8 cellular contexts compared by ENCODE assay signal in the genomic region with DNA sequence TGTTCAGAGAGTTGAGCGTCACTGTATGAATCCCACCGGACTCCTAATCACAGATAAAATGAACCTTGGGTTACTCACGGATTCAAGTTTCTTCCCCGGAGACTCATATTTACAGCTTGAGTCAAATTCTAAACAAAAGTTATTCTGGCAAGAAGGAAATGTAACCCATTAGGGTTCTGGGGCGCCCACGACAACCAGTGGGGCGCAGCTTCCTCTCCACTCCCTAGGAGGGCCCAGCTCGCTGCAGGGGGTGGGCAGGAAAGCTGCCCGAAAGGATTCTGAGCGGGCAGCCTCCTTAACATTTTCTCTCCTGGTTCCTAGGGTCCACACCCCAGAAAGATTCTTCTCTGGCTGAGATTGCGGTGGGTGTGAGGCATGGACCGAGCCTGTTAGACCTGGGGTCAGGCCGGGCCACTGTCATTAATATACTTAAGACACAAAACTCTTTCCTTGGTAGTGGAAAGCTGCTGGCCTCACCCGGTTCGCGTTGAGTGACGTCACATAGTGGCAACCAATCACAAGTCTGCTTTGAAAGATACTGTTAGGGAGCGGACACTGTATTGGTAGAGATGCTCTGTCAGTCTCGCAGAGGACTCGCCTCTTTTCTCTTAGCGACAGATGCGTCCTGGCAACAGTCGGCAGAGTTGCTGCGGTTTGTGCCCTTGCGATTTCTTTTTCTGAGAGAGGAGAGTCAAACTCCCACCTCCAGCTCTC. TPM values are rescaled to one million over a fixed set of nuclear protein-coding genes. Genes with fewer than 3 reads are reported as not detected.
DNase-seq lines count a peak whose midpoint lies in the region; ATAC-seq, FAIRE-seq and TF ChIP-seq lines count a peak whose summit lies in the region.

No MANE protein-coding gene starts in this region.

- no peaks in the 10 kb centered on the region for H3K9me3 Mint-ChIP-seq in T-helper 2 cell treated with Interferon-gamma antibody and Interleukin-4, amounts not matched to agents 5 μg/mL and 100 μg/mL, for 36 hours

- H3K4me3 ChIP-seq in GM08714 (ENCODE audit: low read length) (peak overlapping the region; percentile 45; the same call in 1 of the 2 replicates), K562 (peak overlapping the region; percentile 2; the same call in 1 of the 2 replicates), sigmoid colon (peak overlapping the region; percentile 23 to 60 (median 54))

- peaks cover 28% of the 10 kb centered on the region for H3K27me3 Mint-ChIP-seq in T-helper 2 cell treated with Interferon-gamma antibody and Interleukin-4, amounts not matched to agents 5 μg/mL and 100 μg/mL, for 36 hours (ENCODE audit: low read depth)

- H4K20me1 ChIP-seq in K562 (replicated peaks; ENCODE audit: control insufficient read depth, insufficient read depth, low read length), result no peaks in the 10 kb centered on the region

- intact Hi-C loops in K562 (cut with micrococcal nuclease) (no loop called here), sigmoid colon (cut with DNase I) (loop anchor here (5.0 kb wide), 1 partner anchor 180 kb away; no protein-coding TSS in a partner anchor)

- TF ChIP-seq CTCF in K562 (IDR thresholded peaks at IDR 0.05 in 2 of 3, conservative IDR thresholded peaks at IDR 0.05 in 1 of 3; ENCODE audit: insufficient read depth in 2 of 3, low read depth in 1 of 3, low read length in 3 of 3) (no peak), sigmoid colon (IDR thresholded peaks at IDR 0.05) (no peak)

- H2AFZ ChIP-seq in K562 (ENCODE audit: low read depth, low read length), result peak overlapping the region; percentile 34

- in situ Hi-C loops in K562 (cut with MboI) (no loop called here), KBM-7 (cut with MboI; ENCODE audit: low pct_unique_long_range_greater_than_20kb, low sequenced_read_pairs) (no loop called here)

- peak; percentile 85 for DNase-seq in NCI-H1105 treated with DMSO at 0.1 percent for 48 hours (lab: John Stamatoyannopoulos, UW)
- peak; percentile 86 for DNase-seq in T-helper 2 cell treated with Interferon-gamma antibody and Interleukin-4, amounts not matched to agents 5 μg/mL and 100 μg/mL, for 36 hours (ENCODE audit: low spot score)
- DNase-seq in K562 (ENCODE audit: extremely low read depth in 1 of 4, low spot score in 3 of 4), result peak; percentile 77 to 84 (median 78)
- DNase-seq in iPS DF 19.7 (ENCODE audit: low read depth, low spot score), result peak; percentile 97
- peak; percentile 97 for DNase-seq in sigmoid colon
- no peak for DNase-seq in KBM-7

- H3K9ac ChIP-seq in K562 (ENCODE audit: insufficient read depth in 1 of 2, low read depth in 2 of 2, low read length in 2 of 2), result no peak overlapping the region

- TF ChIP-seq EP300 in K562 (IDR thresholded peaks at IDR 0.05; ENCODE audit: low read length) (no peak), sigmoid colon (IDR thresholded peaks at IDR 0.05) (no peak)

- H3K27me3 ChIP-seq in K562 (ENCODE audit: control insufficient read depth in 2 of 2, insufficient read depth in 2 of 2, low read length in 2 of 2) (peaks cover 0 to 2% of the 10 kb centered on the region in 2 experiments; a peak in 1 of 5 replicates), sigmoid colon (no peaks in the 10 kb centered on the region)

- peak overlapping the region; percentile 91 for H3K4me3 Mint-ChIP-seq in T-helper 2 cell treated with Interferon-gamma antibody and Interleukin-4, amounts not matched to agents 5 μg/mL and 100 μg/mL, for 36 hours

- CTCF ChIA-PET in K562 (lab: Yijun Ruan, JAX; ENCODE audit: low intra/inter-chr PET ratio), result no interaction called here

- H3K4me2 ChIP-seq in K562 (ENCODE audit: insufficient read depth, low read length), result peak overlapping the region; percentile 39

- ATAC-seq in HG02588 (IDR thresholded peaks at IDR 0.05; ENCODE audit: unreplicated experiment) (peak; percentile 100), K562 (peak; percentile 99)

- H3K36me3 Mint-ChIP-seq in T-helper 2 cell treated with Interferon-gamma antibody and Interleukin-4, amounts not matched to agents 5 μg/mL and 100 μg/mL, for 36 hours (ENCODE audit: low read depth), result no peaks in the 10 kb centered on the region

- no peak overlapping the region for H3K27ac ChIP-seq in K562 (ENCODE audit: extremely low read depth, low read depth, low read length)
- peak overlapping the region; percentile 33 to 79 (median 74) for H3K27ac ChIP-seq in sigmoid colon

- H3K27ac Mint-ChIP-seq in T-helper 2 cell treated with Interferon-gamma antibody and Interleukin-4, amounts not matched to agents 5 μg/mL and 100 μg/mL, for 36 hours, result peak overlapping the region; percentile 90

- WGBS in K562 (ENCODE audit: insufficient coverage, low coverage, missing lambda C conversion rate), result 9% methylated on average over 25 of the region's 25 CpGs
- WGBS in sigmoid colon, 2 donors, result 4 to 9% methylated on average over 25 of the region's 25 CpGs

- no peaks in the 10 kb centered on the region for H3K9me1 ChIP-seq in K562 (ENCODE audit: control insufficient read depth, insufficient read depth, low read length)

- TF ChIP-seq POLR2A in K562 (conservative IDR thresholded peaks at IDR 0.05) (no peak), sigmoid colon (IDR thresholded peaks at IDR 0.05) (no peak)

- H3K9me3 ChIP-seq in K562 (replicated peaks; ENCODE audit: control insufficient read depth, insufficient read depth, low read depth, low read length) (no peaks in the 10 kb centered on the region), sigmoid colon (no peaks in the 10 kb centered on the region)

- TF ChIP-seq RAD21 in K562 (CRISPR knock-in tag; conservative IDR thresholded peaks at IDR 0.05 in 1 of 2, IDR thresholded peaks at IDR 0.05 in 1 of 2), result no peak

- BruUV-seq in K562 (replicated peaks; lab: Mats Ljungman, UMichigan), result no TSS peak

- no peaks in the 10 kb centered on the region for H3K79me2 ChIP-seq in K562 (ENCODE audit: control insufficient read depth, insufficient read depth, low read length)

- H3K4me1 Mint-ChIP-seq in T-helper 2 cell treated with Interferon-gamma antibody and Interleukin-4, amounts not matched to agents 5 μg/mL and 100 μg/mL, for 36 hours (ENCODE audit: low read depth), result peaks cover 22% of the 10 kb centered on the region

- H3K4me1 ChIP-seq in K562 (replicated peaks in 1 of 2; ENCODE audit: control insufficient read depth in 2 of 2, insufficient read depth in 2 of 2, low read length in 2 of 2), result no peaks in the 10 kb centered on the region; a peak in 1 of 5 replicates
- H3K4me1 ChIP-seq in sigmoid colon, result peaks cover 0 to 10% (median 4%) of the 10 kb centered on the region in 4 donors

- peak; percentile 77 for FAIRE-seq in K562 (lab: Jason Lieb, UNC)

- no peaks in the 10 kb centered on the region for H3K36me3 ChIP-seq in K562 (ENCODE audit: control insufficient read depth, insufficient read depth, low read length)
- no peaks in the 10 kb centered on the region for H3K36me3 ChIP-seq in sigmoid colon

- POLR2A ChIA-PET in K562 (lab: Yijun Ruan, JAX), result interaction anchor here (0.5 kb wide), 1 partner anchor 170 kb away, joined by 3 read pairs; no protein-coding TSS in a partner anchor

TF ChIP-seq in K562, 482 proteins besides CTCF, POLR2A, EP300 and RAD21 (continues in another document):
- no peak for TF ChIP-seq BDP1 (IDR thresholded peaks at IDR 0.05; ENCODE audit: insufficient read depth, insufficient read length)
- TF ChIP-seq CHCHD3 (CRISPR knock-in tag; IDR thresholded peaks at IDR 0.05), result no peak
- TF ChIP-seq SP2 (IDR thresholded peaks at IDR 0.05; ENCODE audit: extremely low read depth, low read depth, low read length, poor library complexity, severe bottlenecking), result peak; percentile 51
- TF ChIP-seq, protein P1, sequence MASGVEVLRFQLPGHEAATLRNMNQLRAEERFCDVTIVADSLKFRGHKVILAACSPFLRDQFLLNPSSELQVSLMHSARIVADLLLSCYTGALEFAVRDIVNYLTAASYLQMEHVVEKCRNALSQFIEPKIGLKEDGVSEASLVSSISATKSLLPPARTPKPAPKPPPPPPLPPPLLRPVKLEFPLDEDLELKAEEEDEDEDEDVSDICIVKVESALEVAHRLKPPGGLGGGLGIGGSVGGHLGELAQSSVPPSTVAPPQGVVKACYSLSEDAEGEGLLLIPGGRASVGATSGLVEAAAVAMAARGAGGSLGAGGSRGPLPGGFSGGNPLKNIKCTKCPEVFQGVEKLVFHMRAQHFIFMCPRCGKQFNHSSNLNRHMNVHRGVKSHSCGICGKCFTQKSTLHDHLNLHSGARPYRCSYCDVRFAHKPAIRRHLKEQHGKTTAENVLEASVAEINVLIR (CRISPR knock-in tag; IDR thresholded peaks at IDR 0.05), result peak; percentile 80

RNA-seq across cellular contexts. Expression of a gene that starts 13.6 kb away (rescaled TPM):
- 0.25 TPM in 1 of 2 replicates, not detected in the other for total RNA-seq in K562 (2011; cell fraction: chromatin; rRNA removed; ENCODE audit: low replicate concordance)
- total RNA-seq in K562 (2011; cell fraction: nucleolus; rRNA removed), result 0.13 TPM in 1 of 2 replicates, not detected in the other
- 0.22 and 0.53 TPM in 2 replicates for total RNA-seq in K562 (2011; cell fraction: nucleoplasm; rRNA removed)
- total RNA-seq in K562 (2014; rRNA removed), result not detected in 2 replicates
- not detected in 2 replicates for total RNA-seq in K562 (2014; rRNA removed; fragmentation: Illumina TruSeq; extraction: Trizol)
- not detected in 2 replicates for total RNA-seq in K562 (2015; rRNA removed; fragmentation: Illumina TruSeq; extraction: Trizol)
- not detected in 2 replicates for total RNA-seq in K562 (2021)
- 0.04 TPM in 1 of 2 replicates, not detected in the other for polyA plus RNA-seq in K562 (2011; rRNA removed)
- polyA plus RNA-seq in K562 (2011; cell fraction: cytosol; rRNA removed), result not detected in 2 replicates
- 0.04 and 0.09 TPM in 2 replicates for polyA plus RNA-seq in K562 (2011; cell fraction: nucleus; rRNA removed)
- polyA plus RNA-seq in K562 (2012), result 0.03 and 0.06 TPM in 2 replicates
- polyA plus RNA-seq in K562 (2014; fragmentation: Illumina TruSeq; extraction: Trizol), result not detected in 2 replicates
- not detected for polyA plus RNA-seq in K562 (2014; fragmentation: Nextera tagmentation; extraction: Ambion mirVana)
- polyA plus RNA-seq in K562 (2014; rRNA removed), result 0.05 TPM in 1 of 2 replicates, not detected in the other
- not detected in 2 replicates for polyA minus RNA-seq in K562 (2011; rRNA and poly(A)+ RNA removed)
- not detected in 2 replicates for polyA minus RNA-seq in K562 (2011; cell fraction: cytosol; rRNA and poly(A)+ RNA removed)
- polyA minus RNA-seq in K562 (2011; cell fraction: nucleus; rRNA and poly(A)+ RNA removed), result not detected in 2 replicates
- total RNA-seq in sigmoid colon, result 10 to 100 TPM in 1 of 4 donors, 1 to 10 TPM in 3; 1.6 to 10.8 (median 4.2) TPM
- polyA plus RNA-seq in sigmoid colon, result 1 to 10 TPM in 1 of 3 donors, under 1 TPM in 2; 0.23 to 1.2 (median 0.23) TPM

Comparison
In these comparisons a context has a peak if more than half of its experiments do, and no peak if none do; other contexts are left out.
1. H3K4me3 ChIP-seq: peak in every context shown above with its lines; median percentile 54 in sigmoid colon; 45 in GM08714; 2 in K562.